Comparison of ENCODE assay signal across 8 cellular contexts in genomic region chr19:52569648-52570004, GRCh38. TPM values are rescaled to one million over a fixed set of nuclear protein-coding genes. Genes with fewer than 3 reads are reported as not detected.
A peak's percentile ranks its signal among the peaks of the same experiment; 100 is the strongest.
DNase-seq lines count a peak whose midpoint lies in the region; ATAC-seq, FAIRE-seq and TF ChIP-seq lines count a peak whose summit lies in the region.
"Not testable (repeated sequence)": the region's sequence is repeated elsewhere in the genome, so short reads cannot be mapped to it uniquely, and the experiment has no call there.

No MANE protein-coding gene starts in this region.

- not testable (repeated sequence) for H4K8ac ChIP-seq in H1 (ENCODE audit: extremely low read depth, insufficient read depth, low read length)

- not testable (repeated sequence) for H3K79me1 ChIP-seq in H1 (ENCODE audit: low read depth, low read length)

- not testable (repeated sequence) for H3F3A ChIP-seq in PC-3 (ENCODE audit: low read length, unreplicated experiment)
- peaks cover 22% of the 10 kb centered on the region for H3F3A ChIP-seq in neural progenitor cell (ENCODE audit: low read depth)

- not testable (repeated sequence) for H3K23me2 ChIP-seq in H1 (ENCODE audit: low read depth, low read length)

- H2AFZ ChIP-seq in PC-3 (ENCODE audit: low read length): peak overlapping the region; percentile 66
- H2AFZ ChIP-seq in H1 (ENCODE audit: low read length): not testable (repeated sequence)
- H2AFZ ChIP-seq in neural progenitor cell (replicated peaks): peak overlapping the region; percentile 46

- H4K5ac ChIP-seq in H1 (ENCODE audit: insufficient read length, low read depth, low read length): peak overlapping the region; percentile 54

- not testable (repeated sequence) for H3K4ac ChIP-seq in H1 (replicated peaks; ENCODE audit: insufficient read length, low read depth, low read length)

- H4K91ac ChIP-seq in H1 (replicated peaks; ENCODE audit: insufficient read length, low read length): not testable (repeated sequence)

- CTCF ChIA-PET in CD8-positive, alpha-beta T cell (lab: Charles Lee); PC-3 (lab: Charles Lee); activated naive CD4-positive, alpha-beta T cell treated with anti-CD3 and anti-CD28 coated beads, Interleukin-2, amount 10 ng/mL, durations not matched to agents 7 days and 5 days (lab: Charles Lee): not testable (repeated sequence)
- CTCF ChIA-PET in H1 (lab: Charles Lee; ENCODE audit: partially characterized antibody): interaction anchor here (1.1 kb wide), 1 partner anchor 43 kb away, joined by 3 read pairs; no protein-coding TSS in a partner anchor

- peak overlapping the region; percentile 86 for H3K4me2 ChIP-seq in PC-3 (ENCODE audit: low read length)
- H3K4me2 ChIP-seq in H1 (ENCODE audit: insufficient read depth in 1 of 2, low read depth in 2 of 2, low read length in 2 of 2): peak overlapping the region; percentile 74 to 91
- H3K4me2 ChIP-seq in neural progenitor cell: peak overlapping the region; percentile 79

- H3K4me1 ChIP-seq in CD8-positive, alpha-beta T cell (ENCODE audit: insufficient read depth, low read length): peaks cover 12% of the 10 kb centered on the region
- H3K4me1 ChIP-seq in PC-3 (ENCODE audit: insufficient read depth, low read length) (peaks cover 11% of the 10 kb centered on the region), suprapubic skin (peaks cover 19% of the 10 kb centered on the region)
- H3K4me1 ChIP-seq in H1 (replicated peaks in 1 of 4; ENCODE audit: control insufficient read depth in 3 of 4, insufficient read depth in 4 of 4, low read length in 3 of 4); neural progenitor cell: not testable (repeated sequence)

- not testable (repeated sequence) for TF ChIP-seq RAD21 in H1 (IDR thresholded peaks at IDR 0.05 in 1 of 2, conservative IDR thresholded peaks at IDR 0.05 in 1 of 2; ENCODE audit: low read depth in 2 of 2, low read length in 2 of 2)

- not testable (repeated sequence) for H3K27me3 ChIP-seq in CD8-positive, alpha-beta T cell (ENCODE audit: insufficient read depth, low read length); PC-3 (ENCODE audit: low read length); H1 (replicated peaks in 1 of 4; ENCODE audit: control insufficient read depth in 3 of 4, extremely low read depth in 1 of 4, insufficient read depth in 3 of 4, low read length in 3 of 4); neural progenitor cell; suprapubic skin

- H3K4me3 ChIP-seq in CD8-positive, alpha-beta T cell (ENCODE audit: low read depth, low read length): peak overlapping the region; percentile 81
- H3K4me3 ChIP-seq in PC-3 (ENCODE audit: low read length): peak overlapping the region; percentile 84; the same call in 1 of the 2 replicates
- peak overlapping the region; percentile 25 to 96 (median 46); a peak in 7 of 8 replicates for H3K4me3 ChIP-seq in H1 (ENCODE audit: extremely low read depth in 1 of 4, insufficient read depth in 2 of 4, low read depth in 3 of 4, low read length in 4 of 4)
- H3K4me3 ChIP-seq in neural progenitor cell: peak overlapping the region; percentile 72
- peak overlapping the region; percentile 79 for H3K4me3 ChIP-seq in suprapubic skin

- H3K9ac ChIP-seq in PC-3 (ENCODE audit: low read length); neural progenitor cell: not testable (repeated sequence)
- peak overlapping the region in 2 of 4 experiments; percentile 34 to 43; a peak in 3 of 7 replicates for H3K9ac ChIP-seq in H1 (replicated peaks in 1 of 4; ENCODE audit: extremely low read depth in 1 of 4, low read depth in 3 of 4, low read length in 3 of 4)

- 0 out of 2 replicates have a peak, but pooled peaks cover 10% of the 10 kb centered on the region for H3K79me2 ChIP-seq in PC-3 (ENCODE audit: low read length)
- H3K79me2 ChIP-seq in H1 (ENCODE audit: control insufficient read depth in 1 of 2, insufficient read depth in 2 of 2, low read length in 2 of 2): not testable (repeated sequence)
- peaks cover 20% of the 10 kb centered on the region for H3K79me2 ChIP-seq in neural progenitor cell (ENCODE audit: low read depth)

- not testable (repeated sequence) for TF ChIP-seq EP300 in H1 (IDR thresholded peaks at IDR 0.05; ENCODE audit: borderline replicate concordance in 1 of 2, low read depth in 2 of 2, low read length in 2 of 2); suprapubic skin (IDR thresholded peaks at IDR 0.05)

- ATAC-seq in CD8-positive, alpha-beta T cell: peak; percentile 2
- ATAC-seq in HG03354 (IDR thresholded peaks at IDR 0.05; ENCODE audit: poor library complexity, severe bottlenecking, unreplicated experiment) (peak; percentile 9), PC-3 (peak; percentile 48)

- H3K9me2 ChIP-seq in PC-3 (replicated peaks; ENCODE audit: low read length): not testable (repeated sequence)

- H2AK5ac ChIP-seq in H1 (ENCODE audit: low read depth, low read length): not testable (repeated sequence)

- H3K9me3 ChIP-seq in CD8-positive, alpha-beta T cell (ENCODE audit: low read length): peaks cover 17% of the 10 kb centered on the region
- H3K9me3 ChIP-seq in PC-3 (ENCODE audit: low read length); H1 (ENCODE audit: insufficient read depth in 2 of 2, low read depth in 1 of 2, low read length in 1 of 2); neural progenitor cell (ENCODE audit: low read depth); suprapubic skin: not testable (repeated sequence)

- H2BK20ac ChIP-seq in H1 (ENCODE audit: low read length): not testable (repeated sequence)

- FAIRE-seq in H1 (lab: Jason Lieb, UNC): not testable (repeated sequence)

- H3K36me3 Mint-ChIP-seq in CD8-positive, alpha-beta T cell: peaks cover 55% of the 10 kb centered on the region
- H3K36me3 Mint-ChIP-seq in activated naive CD4-positive, alpha-beta T cell treated with anti-CD3 and anti-CD28 coated beads, Interleukin-2, amount 10 ng/mL, durations not matched to agents 7 days and 5 days: peaks cover 65% of the 10 kb centered on the region
- peaks cover 36% of the 10 kb centered on the region for H3K36me3 Mint-ChIP-seq in neural progenitor cell

- intact Hi-C loops in CD8-positive, alpha-beta T cell (cut with DNase I, micrococcal nuclease): loop anchor here (1.0 to 5.0 kb wide), 11 partner anchors 32 to 430 kb away; partner anchors contain the start of genes ZNF480 (in 2 of the 2), ZNF528 (in 2 of the 2), ZNF808 (in 2 of the 2) and ZNF83 (in 2 of the 2)
- intact Hi-C loops in PC-3 (cut with micrococcal nuclease): loop anchor here (1.0 kb wide), 1 partner anchor 42 kb away; the partner anchor contains the start of gene ZNF808

- H2BK5ac ChIP-seq in H1 (ENCODE audit: low read depth, low read length): peak overlapping the region; percentile 1; the same call in 1 of the 2 replicates

- H2BK120ac ChIP-seq in H1 (replicated peaks; ENCODE audit: low read depth, low read length): not testable (repeated sequence)

- H3K36me3 ChIP-seq in CD8-positive, alpha-beta T cell (ENCODE audit: insufficient read depth, low read length): peaks cover 11% of the 10 kb centered on the region
- H3K36me3 ChIP-seq in PC-3 (ENCODE audit: low read depth, low read length) (peaks cover 34% of the 10 kb centered on the region), suprapubic skin (peaks cover 27% of the 10 kb centered on the region)
- H3K36me3 ChIP-seq in H1 (ENCODE audit: control insufficient read depth in 2 of 4, insufficient read depth in 4 of 4, low read length in 3 of 4); neural progenitor cell: not testable (repeated sequence)

- not testable (repeated sequence) for H3K14ac ChIP-seq in H1 (ENCODE audit: insufficient read length)

- peak overlapping the region; percentile 93 for H3K27ac Mint-ChIP-seq in CD8-positive, alpha-beta T cell
- peak overlapping the region; percentile 93 for H3K27ac Mint-ChIP-seq in activated naive CD4-positive, alpha-beta T cell treated with anti-CD3 and anti-CD28 coated beads, Interleukin-2, amount 10 ng/mL, durations not matched to agents 7 days and 5 days
- peak overlapping the region; percentile 81 for H3K27ac Mint-ChIP-seq in neural progenitor cell

- WGBS in H1 (ENCODE audit: extremely low coverage in 1 of 2, insufficient coverage in 1 of 2, insufficient read length in 1 of 2, insufficient replicate concordance in 2 of 2, low coverage in 1 of 2, low lambda C conversion rate in 2 of 2, missing lambda C conversion rate in 1 of 2), 2 experiments: 10% methylated on average over 10 of the region's 13 CpGs; no CpG with 5 or more reads in 1 of the 2 experiments
- WGBS in suprapubic skin: 5% methylated on average over 13 of the region's 13 CpGs

- not testable (repeated sequence) for H2BK15ac ChIP-seq in H1 (ENCODE audit: low read length)

- not testable (repeated sequence) for DNase-seq in CD8-positive, alpha-beta T cell; activated naive CD4-positive, alpha-beta T cell treated with anti-CD3 and anti-CD28 coated beads, Interleukin-2, amount 10 ng/mL, durations not matched to agents 7 days and 5 days
- DNase-seq in PC-3 (peak; percentile 21), H1 (ENCODE audit: low read depth in 1 of 2, low spot score in 2 of 2) (peak; percentile 63 to 77), iPS-NIHi11 (ENCODE audit: low spot score) (peak; percentile 78), neural progenitor cell (ENCODE audit: low spot score) (peak; percentile 88), suprapubic skin (ENCODE audit: low spot score in 2 of 2) (peak in 1 of 2 donors; percentile 68)

- not testable (repeated sequence) for H4K20me1 ChIP-seq in PC-3 (ENCODE audit: low read length); H1 (replicated peaks in 1 of 2; ENCODE audit: control insufficient read depth in 1 of 2, insufficient read depth in 2 of 2, low read length in 2 of 2); neural progenitor cell (ENCODE audit: low read depth)

- peaks cover 12% of the 10 kb centered on the region for H3K9me3 Mint-ChIP-seq in CD8-positive, alpha-beta T cell
- H3K9me3 Mint-ChIP-seq in activated naive CD4-positive, alpha-beta T cell treated with anti-CD3 and anti-CD28 coated beads, Interleukin-2, amount 10 ng/mL, durations not matched to agents 7 days and 5 days: peaks cover 53% of the 10 kb centered on the region
- H3K9me3 Mint-ChIP-seq in neural progenitor cell: peaks cover 21% of the 10 kb centered on the region

- H3K27ac ChIP-seq in CD8-positive, alpha-beta T cell (ENCODE audit: low read depth, low read length): not testable (repeated sequence)
- peak overlapping the region; percentile 17; the same call in 1 of the 2 replicates for H3K27ac ChIP-seq in PC-3 (ENCODE audit: low read length)
- H3K27ac ChIP-seq in H1 (ENCODE audit: low read depth, low read length): peak overlapping the region; percentile 75; the same call in 1 of the 2 replicates
- H3K27ac ChIP-seq in neural progenitor cell: peak overlapping the region; percentile 66
- H3K27ac ChIP-seq in suprapubic skin: peak overlapping the region; percentile 89

- TF ChIP-seq CTCF in CD8-positive, alpha-beta T cell (IDR thresholded peaks at IDR 0.05); PC-3 (conservative IDR thresholded peaks at IDR 0.05; ENCODE audit: low read depth, low read length); H1 (IDR thresholded peaks at IDR 0.05; ENCODE audit: control extremely low read depth in 1 of 3, insufficient read depth in 1 of 3, low read depth in 1 of 3, low read length in 3 of 3); neural progenitor cell (IDR thresholded peaks at IDR 0.05); suprapubic skin (IDR thresholded peaks at IDR 0.05): not testable (repeated sequence)

- not testable (repeated sequence) for H3K56ac ChIP-seq in H1 (replicated peaks; ENCODE audit: insufficient read length, low read depth, low read length)

- POLR2A ChIA-PET in CD8-positive, alpha-beta T cell (lab: Charles Lee); PC-3 (lab: Charles Lee; ENCODE audit: unreplicated experiment); H1 (lab: Charles Lee; ENCODE audit: partially characterized antibody): not testable (repeated sequence)

- H3K18ac ChIP-seq in H1 (ENCODE audit: extremely low read depth, low read length): not testable (repeated sequence)

- H3K4me1 Mint-ChIP-seq in CD8-positive, alpha-beta T cell (ENCODE audit: low read depth): peaks cover 42% of the 10 kb centered on the region
- peaks cover 36% of the 10 kb centered on the region for H3K4me1 Mint-ChIP-seq in activated naive CD4-positive, alpha-beta T cell treated with anti-CD3 and anti-CD28 coated beads, Interleukin-2, amount 10 ng/mL, durations not matched to agents 7 days and 5 days
- not testable (repeated sequence) for H3K4me1 Mint-ChIP-seq in neural progenitor cell

- peak overlapping the region; percentile 90 for H3K4me3 Mint-ChIP-seq in CD8-positive, alpha-beta T cell
- H3K4me3 Mint-ChIP-seq in activated naive CD4-positive, alpha-beta T cell treated with anti-CD3 and anti-CD28 coated beads, Interleukin-2, amount 10 ng/mL, durations not matched to agents 7 days and 5 days: peak overlapping the region; percentile 77
- peak overlapping the region; percentile 95 for H3K4me3 Mint-ChIP-seq in neural progenitor cell

- H3K27me3 Mint-ChIP-seq in CD8-positive, alpha-beta T cell (ENCODE audit: low read depth); activated naive CD4-positive, alpha-beta T cell treated with anti-CD3 and anti-CD28 coated beads, Interleukin-2, amount 10 ng/mL, durations not matched to agents 7 days and 5 days; neural progenitor cell (ENCODE audit: insufficient read depth, low read depth): not testable (repeated sequence)

- not testable (repeated sequence) for TF ChIP-seq POLR2A in H1 (IDR thresholded peaks at IDR 0.05; ENCODE audit: control extremely low read depth in 1 of 2, low read depth in 2 of 2, low read length in 2 of 2); suprapubic skin (IDR thresholded peaks at IDR 0.05)

- not testable (repeated sequence) for H2BK12ac ChIP-seq in H1 (ENCODE audit: low read depth, low read length)

- not testable (repeated sequence) for H3K23ac ChIP-seq in H1 (ENCODE audit: insufficient read length)

- TSS peak; percentile 98 for BruUV-seq in PC-3 (replicated peaks; lab: Mats Ljungman, UMichigan)

RNA-seq across cellular contexts. Expression of gene ZNF701, which starts 0.5 kb away (rescaled TPM):
- 10 to 100 TPM; 11.2 to 11.9 TPM for total RNA-seq in CD8-positive, alpha-beta T cell
- total RNA-seq in PC-3 (2014; rRNA removed) (13.2 and 14.6 TPM in 2 replicates), neural progenitor cell (ENCODE audit: low replicate concordance) (12.9 and 16.2 TPM in 2 replicates), suprapubic skin (10 to 100 TPM; 11.7 to 16.2 (median 12.6) TPM)
- 16.5 and 18.7 TPM in 2 replicates for total RNA-seq in H1 (2021; fragmentation: NEBNext Ultra II Directional; extraction: Animal tissue kit (Norgen Biotek cat#: 25700))
- polyA plus RNA-seq in H1 (2011; rRNA removed): 4.9 and 5.2 TPM in 2 replicates
- polyA plus RNA-seq in H1 (2011; cell fraction: cytosol; rRNA removed): 6.5 TPM
- polyA plus RNA-seq in H1 (2011; cell fraction: nucleus; rRNA removed): 7.0 TPM
- 5.2 to 10.5 TPM (median 6.4 TPM) in 4 replicates for polyA plus RNA-seq in H1 (2012, experiment 1 of 2)
- 0.68 TPM for polyA plus RNA-seq in H1 (2012, experiment 2 of 2)
- 9.3 TPM for polyA plus RNA-seq in H1 (2013, experiment 1 of 2)
- 8.7 TPM for polyA plus RNA-seq in H1 (2013, experiment 2 of 2)
- 25.5 and 25.7 TPM in 2 replicates for polyA minus RNA-seq in H1 (2011; rRNA and poly(A)+ RNA removed)
- 10.3 TPM for polyA minus RNA-seq in H1 (2011; cell fraction: cytosol; rRNA and poly(A)+ RNA removed)
- polyA minus RNA-seq in H1 (2011; cell fraction: nucleus; rRNA and poly(A)+ RNA removed): 23.5 TPM

RNA-seq across cellular contexts. Expression of gene ZNF808, which starts 42.2 kb away (rescaled TPM):
- 10 to 100 TPM; 16.4 to 19.2 TPM for total RNA-seq in CD8-positive, alpha-beta T cell
- total RNA-seq in PC-3 (2014; rRNA removed): 9.4 and 14.3 TPM in 2 replicates
- 23.1 and 25.9 TPM in 2 replicates for total RNA-seq in H1 (2021; fragmentation: NEBNext Ultra II Directional; extraction: Animal tissue kit (Norgen Biotek cat#: 25700))
- 2.6 and 3.9 TPM in 2 replicates for polyA plus RNA-seq in H1 (2011; rRNA removed)
- polyA plus RNA-seq in H1 (2011; cell fraction: cytosol; rRNA removed): 5.3 TPM
- polyA plus RNA-seq in H1 (2011; cell fraction: nucleus; rRNA removed): 2.9 TPM
- 3.9 to 8.6 TPM (median 5.6 TPM) in 4 replicates for polyA plus RNA-seq in H1 (2012, experiment 1 of 2)
- 0.87 TPM for polyA plus RNA-seq in H1 (2012, experiment 2 of 2)
- 8.9 TPM for polyA plus RNA-seq in H1 (2013, experiment 1 of 2)
- 9.0 TPM for polyA plus RNA-seq in H1 (2013, experiment 2 of 2)
- 25.5 and 41.6 TPM in 2 replicates for polyA minus RNA-seq in H1 (2011; rRNA and poly(A)+ RNA removed)
- 16.7 TPM for polyA minus RNA-seq in H1 (2011; cell fraction: cytosol; rRNA and poly(A)+ RNA removed)
- 27.7 TPM for polyA minus RNA-seq in H1 (2011; cell fraction: nucleus; rRNA and poly(A)+ RNA removed)
- total RNA-seq in neural progenitor cell (ENCODE audit: low replicate concordance): 13.5 and 18.9 TPM in 2 replicates
- total RNA-seq in suprapubic skin: 10 to 100 TPM; 15.4 to 33.8 (median 18.4) TPM
